ENCODE assay signal across 16 cellular contexts in the genomic region with DNA sequence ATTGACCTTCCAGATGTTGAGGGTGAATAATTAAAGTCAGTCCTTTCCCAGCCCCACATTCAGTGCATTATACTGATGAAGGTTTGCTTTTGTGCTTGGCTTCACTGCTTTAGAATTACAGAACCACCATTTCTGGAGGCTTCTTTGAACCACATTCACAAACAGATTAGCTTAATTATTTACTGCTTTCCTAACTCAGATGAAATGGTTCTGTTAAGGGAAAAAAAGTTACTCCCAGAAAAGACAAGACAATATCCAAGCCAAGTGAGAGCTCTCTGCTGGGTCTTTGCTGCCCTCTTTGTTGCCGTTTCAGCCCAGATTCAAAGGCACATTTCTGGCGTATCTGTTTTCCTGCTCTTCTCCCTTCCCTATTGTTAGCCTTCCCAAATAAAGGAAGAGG.
"Had no signal": no experiment of that assay in that cellular context is flagged by ENCODE, and none has a peak within 500 bp of the region (broad histone marks: within the 10 kb centered on the region; RNA-seq: fewer than 3 reads in every experiment).

No MANE protein-coding gene starts in this region.

- H3K36me3 Mint-ChIP-seq: naive thymus-derived CD8-positive, alpha-beta T cell; stimulated activated effector memory CD8-positive, alpha-beta T cell treated with anti-CD3 and anti-CD28 coated beads, Interleukin-12 subunit alpha, Interleukin-12 subunit beta, amount 100 ng/mL, for 72 hours; type B pancreatic cell had no signal

- DNase-seq: cortex of kidney; effector memory CD4-positive, alpha-beta T cell; left colon; mammary epithelial cell; mucosa of descending colon; naive thymus-derived CD8-positive, alpha-beta T cell; psoas muscle; stimulated activated CD4-positive, alpha-beta T cell treated with anti-CD3 and anti-CD28 coated beads, Interleukin-2, amount 100 ng/mL, for 48 hours; stimulated activated CD8-positive, alpha-beta memory T cell treated with anti-CD3 and anti-CD28 coated beads, Interleukin-4, amount 100 ng/mL, for 48 hours; stimulated activated naive CD8-positive, alpha-beta T cell treated with anti-CD3 and anti-CD28 coated beads, Interleukin-15, Interleukin-2, amounts not matched to agents 100 U/mL and 50 U/mL, for 24 hours; thyroid gland had no signal

- H3K9me3 Mint-ChIP-seq: central memory CD8-positive, alpha-beta T cell; stimulated activated effector memory CD8-positive, alpha-beta T cell treated with anti-CD3 and anti-CD28 coated beads, Interleukin-12 subunit alpha, Interleukin-12 subunit beta, amount 100 ng/mL, for 72 hours had no signal

- FAIRE-seq: endometrium, urothelium cell line had no signal

- H3K4me1 Mint-ChIP-seq: central memory CD8-positive, alpha-beta T cell had no signal

- H3K27me3 Mint-ChIP-seq: central memory CD8-positive, alpha-beta T cell; type B pancreatic cell had no signal

- H3K4me3 Mint-ChIP-seq: central memory CD8-positive, alpha-beta T cell; naive thymus-derived CD8-positive, alpha-beta T cell; stimulated activated effector memory CD8-positive, alpha-beta T cell treated with anti-CD3 and anti-CD28 coated beads, Interleukin-12 subunit alpha, Interleukin-12 subunit beta, amount 100 ng/mL, for 72 hours; type B pancreatic cell had no signal

- ATAC-seq: left colon; mucosa of descending colon; naive thymus-derived CD8-positive, alpha-beta T cell; psoas muscle; stimulated activated effector memory CD8-positive, alpha-beta T cell treated with anti-CD3 and anti-CD28 coated beads, Interleukin-12 subunit alpha, Interleukin-12 subunit beta, amount 100 ng/mL, for 72 hours; stimulated activated naive CD8-positive, alpha-beta T cell treated with anti-CD3 and anti-CD28 coated beads, Interleukin-15, Interleukin-2, amounts not matched to agents 100 U/mL and 50 U/mL, for 24 hours had no signal

- H3K27ac Mint-ChIP-seq: naive thymus-derived CD8-positive, alpha-beta T cell; stimulated activated effector memory CD8-positive, alpha-beta T cell treated with anti-CD3 and anti-CD28 coated beads, Interleukin-12 subunit alpha, Interleukin-12 subunit beta, amount 100 ng/mL, for 72 hours; type B pancreatic cell had no signal
